ENCODE assay signal across 1 cellular context in the genomic region with DNA sequence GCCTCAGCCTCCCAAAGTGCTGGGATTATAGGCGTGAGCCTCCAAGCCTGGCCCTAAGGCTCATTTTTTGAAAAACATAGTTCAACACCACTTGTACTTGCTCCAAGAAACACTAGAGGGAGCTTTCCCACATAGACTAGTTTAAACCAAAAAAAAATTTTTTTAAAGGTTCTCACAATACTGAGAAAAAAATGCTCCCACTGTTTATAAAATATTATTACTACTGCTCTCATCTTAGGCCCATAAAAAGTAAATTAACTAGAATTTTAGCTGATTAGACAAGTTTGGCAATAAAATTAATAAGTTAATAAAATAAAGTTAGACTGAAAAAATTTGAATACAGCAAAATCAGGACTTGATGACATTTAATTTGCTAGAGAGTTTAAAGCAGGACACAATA.
TF ChIP-seq lines count a peak whose summit lies in the region.

No MANE protein-coding gene starts in this region.

TF ChIP-seq in Ishikawa, 13 proteins besides CTCF, POLR2A, EP300 and RAD21 (continued from another document):
- TF ChIP-seq TEAD4 (IDR thresholded peaks at IDR 0.05) (no peak), NFIC (IDR thresholded peaks at IDR 0.05) (no peak), YY1 (IDR thresholded peaks at IDR 0.05; ENCODE audit: low read depth) (no peak), TCF12 (IDR thresholded peaks at IDR 0.05; ENCODE audit: low read depth) (no peak), ZBTB7A (IDR thresholded peaks at IDR 0.05; ENCODE audit: low read depth) (no peak)
- TF ChIP-seq, protein P1, sequence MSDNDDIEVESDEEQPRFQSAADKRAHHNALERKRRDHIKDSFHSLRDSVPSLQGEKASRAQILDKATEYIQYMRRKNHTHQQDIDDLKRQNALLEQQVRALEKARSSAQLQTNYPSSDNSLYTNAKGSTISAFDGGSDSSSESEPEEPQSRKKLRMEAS (IDR thresholded peaks at IDR 0.05): no peak
